8 cellular contexts compared by ENCODE assay signal in the genomic region with DNA sequence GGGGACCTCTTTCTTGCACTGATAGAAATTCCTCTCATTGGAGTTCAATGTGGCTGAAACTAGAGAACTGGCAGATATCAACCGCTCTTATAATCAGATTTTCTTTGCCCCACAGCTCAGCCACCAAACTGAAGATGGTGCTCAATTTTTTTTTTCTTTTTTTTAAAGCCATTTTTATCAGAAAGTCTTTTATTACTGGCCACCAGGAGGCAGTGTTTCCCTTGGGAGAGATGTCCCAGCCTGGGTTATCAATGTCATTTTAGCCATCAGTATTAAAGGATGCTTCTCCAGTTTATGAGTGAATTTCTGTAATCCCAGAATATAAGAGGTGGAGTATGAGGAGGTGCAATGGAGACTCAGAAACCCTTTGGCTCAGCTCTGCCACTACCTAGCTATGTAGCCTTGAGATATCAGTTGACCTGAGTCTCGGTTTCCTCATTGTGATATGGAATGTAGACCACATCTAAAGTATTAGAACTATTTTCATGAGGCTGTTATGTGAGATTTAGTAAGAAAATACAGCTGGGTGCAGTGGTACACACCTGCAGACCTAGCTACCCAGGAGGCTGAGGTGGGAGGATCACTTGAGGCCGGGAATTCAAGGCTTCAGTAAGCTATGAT. TPM values are rescaled to one million over a fixed set of nuclear protein-coding genes. Genes with fewer than 3 reads are reported as not detected.
A peak's percentile ranks its signal among the peaks of the same experiment; 100 is the strongest.
DNase-seq lines count a peak whose midpoint lies in the region; ATAC-seq and TF ChIP-seq lines count a peak whose summit lies in the region.

No MANE protein-coding gene starts in this region.

- no peak overlapping the region for H3K27ac Mint-ChIP-seq in mesothelial cell of epicardium

- no TSS peak for BruUV-seq in mammary epithelial cell (replicated peaks; lab: Mats Ljungman, UMichigan)

- TF ChIP-seq CTCF in RWPE2 (IDR thresholded peaks at IDR 0.05; ENCODE audit: poor library complexity, severe bottlenecking), result peak; percentile 81
- peak; percentile 70 to 71 for TF ChIP-seq CTCF in mammary epithelial cell (conservative IDR thresholded peaks at IDR 0.05 in 1 of 2, IDR thresholded peaks at IDR 0.05 in 1 of 2; ENCODE audit: extremely low read depth in 1 of 2, insufficient read depth in 1 of 2, low read depth in 1 of 2, low read length in 2 of 2)
- TF ChIP-seq CTCF in mesothelial cell of epicardium (IDR thresholded peaks at IDR 0.05; ENCODE audit: unreplicated experiment), result peak; percentile 81

- no peak overlapping the region for H3K9ac ChIP-seq in mammary epithelial cell (ENCODE audit: insufficient read depth, low read length)

- H3K27me3 Mint-ChIP-seq in mesothelial cell of epicardium (ENCODE audit: low read depth), result no peaks in the 10 kb centered on the region

- H3K27ac ChIP-seq in RWPE2 (ENCODE audit: poor library complexity, severe bottlenecking), result no peak overlapping the region
- no peak overlapping the region for H3K27ac ChIP-seq in mammary epithelial cell (ENCODE audit: insufficient read depth, low read depth, low read length)

- H3K4me1 ChIP-seq in RWPE2 (ENCODE audit: insufficient read depth, poor library complexity, severe bottlenecking), result no peaks in the 10 kb centered on the region
- H3K4me1 ChIP-seq in mammary epithelial cell (ENCODE audit: insufficient read depth, low read length), result no peaks in the 10 kb centered on the region

- H3K4me2 ChIP-seq in mammary epithelial cell (ENCODE audit: insufficient read depth, low read depth, low read length), result no peak overlapping the region

- WGBS in mammary epithelial cell (ENCODE audit: low coverage, missing lambda C conversion rate), result 52% methylated on average over 3 of the region's 3 CpGs

- ATAC-seq in RWPE2 (ENCODE audit: low read depth) (no peak), HG03342 (IDR thresholded peaks at IDR 0.05; ENCODE audit: unreplicated experiment) (no peak)

- DNase-seq in DMS 273 (lab: John Stamatoyannopoulos, UW; ENCODE audit: unreplicated experiment) (peak; percentile 67), HEK293T (ENCODE audit: extremely low spot score) (peak; percentile 25), RWPE2 (ENCODE audit: low spot score) (no peak), mammary epithelial cell (peak; percentile 20), mesothelial cell of epicardium (ENCODE audit: low spot score in 2 of 2, unreplicated experiment in 2 of 2) (no peak), anterior cingulate cortex (lab: John Stamatoyannopoulos, UW) (no peak), GM19240 (ENCODE audit: insufficient read length, low spot score) (no peak)

- no peak overlapping the region for H2AFZ ChIP-seq in mammary epithelial cell (ENCODE audit: low read depth, low read length)

- H3K9me3 Mint-ChIP-seq in mesothelial cell of epicardium, result no peaks in the 10 kb centered on the region

- CTCF ChIA-PET in HEK293T (lab: Yijun Ruan, JAX) (interaction anchor here (0.6 to 3.5 kb wide), 2 partner anchors 116 to 405 kb away, joined by 4 to 16 read pairs; no protein-coding TSS in a partner anchor), mammary epithelial cell (lab: Charles Lee; ENCODE audit: low non-redundant PET) (interaction anchor here (0.5 to 1.0 kb wide), 4 partner anchors 70 to 426 kb away, joined by 3 to 6 read pairs (median 4); no protein-coding TSS in a partner anchor)

- H3K4me3 ChIP-seq in RWPE2 (ENCODE audit: severe bottlenecking) (no peak overlapping the region), mammary epithelial cell (replicated peaks in 1 of 3; ENCODE audit: insufficient read depth in 1 of 3, low read depth in 2 of 3, low read length in 3 of 3) (no peak overlapping the region)

- H3K36me3 Mint-ChIP-seq in mesothelial cell of epicardium, result no peaks in the 10 kb centered on the region

- H3K79me2 ChIP-seq in mammary epithelial cell (ENCODE audit: insufficient read depth, low read length), result no peaks in the 10 kb centered on the region

- intact Hi-C loops in mammary epithelial cell (cut with micrococcal nuclease), result loop anchor here (1.0 to 5.0 kb wide), 8 partner anchors 42 to 306 kb away; a partner anchor contains a TSS

- dilution Hi-C loops in mammary epithelial cell (cut with HindIII; ENCODE audit: low sequenced_read_pairs), result loop anchor here (25.0 kb wide), 2 partner anchors 98 to 252 kb away; a partner anchor contains a TSS

- H3K27me3 ChIP-seq in RWPE2 (ENCODE audit: insufficient read depth, poor library complexity, severe bottlenecking) (no peaks in the 10 kb centered on the region), mammary epithelial cell (ENCODE audit: insufficient read depth, low read length) (no peaks in the 10 kb centered on the region)

- in situ Hi-C loops in mammary epithelial cell (cut with MboI; ENCODE audit: low sequenced_read_pairs in 2 of 2), result loop anchor here (10.0 to 25.0 kb wide), 3 partner anchors 110 to 252 kb away; a partner anchor contains a TSS

- H3K36me3 ChIP-seq in RWPE2 (ENCODE audit: low read depth) (no peaks in the 10 kb centered on the region), mammary epithelial cell (ENCODE audit: insufficient read depth, low read length) (no peaks in the 10 kb centered on the region)

- POLR2A ChIA-PET in HEK293T (lab: Yijun Ruan, JAX), result no interaction called here

- H3K9me3 ChIP-seq in RWPE2 (ENCODE audit: severe bottlenecking) (no peaks in the 10 kb centered on the region), mammary epithelial cell (replicated peaks; ENCODE audit: insufficient read depth, low read length) (no peaks in the 10 kb centered on the region)

- no peaks in the 10 kb centered on the region for H4K20me1 ChIP-seq in mammary epithelial cell (ENCODE audit: insufficient read depth, low read length)

- peaks cover 9% of the 10 kb centered on the region for H3K4me1 Mint-ChIP-seq in mesothelial cell of epicardium

- no peak overlapping the region for H3K4me3 Mint-ChIP-seq in mesothelial cell of epicardium

TF ChIP-seq in HEK293T, 16 proteins besides CTCF, POLR2A, EP300 and RAD21:
- TF ChIP-seq ELF4 (IDR thresholded peaks at IDR 0.05) (no peak), ZNF384 (IDR thresholded peaks at IDR 0.05) (peak; percentile 84), LEF1 (IDR thresholded peaks at IDR 0.05; ENCODE audit: borderline replicate concordance) (no peak)
TF ChIP-seq in HEK293T: peak in this region for 1.

RNA-seq across cellular contexts. Expression of a gene that starts 27.6 kb away (rescaled TPM):
- not detected for total RNA-seq in mammary epithelial cell
- not detected for polyA plus RNA-seq in mammary epithelial cell
- polyA minus RNA-seq in mammary epithelial cell, result not detected
- total RNA-seq in mesothelial cell of epicardium, result not detected in 3 replicates

RNA-seq across cellular contexts. Expression of a gene that starts 39.1 kb away (rescaled TPM):
- total RNA-seq in mammary epithelial cell (not detected), mesothelial cell of epicardium (not detected in 3 replicates)
- not detected for polyA plus RNA-seq in mammary epithelial cell
- polyA minus RNA-seq in mammary epithelial cell, result not detected

RNA-seq across cellular contexts. Expression of a gene that starts 49.9 kb away (rescaled TPM):
- total RNA-seq in mammary epithelial cell (not detected), mesothelial cell of epicardium (0.63 to 0.73 TPM in 2 of 3 replicates, not detected in the other)
- not detected for polyA plus RNA-seq in mammary epithelial cell
- polyA minus RNA-seq in mammary epithelial cell, result not detected

Comparison
In these comparisons a context has a peak if more than half of its experiments do, and no peak if none do; other contexts are left out.
1. DNase-seq: peak in DMS 273 (single experiment), HEK293T (single experiment) and mammary epithelial cell (single experiment); none in RWPE2 (single experiment), mesothelial cell of epicardium (0 of 2), anterior cingulate cortex (0 of 58) and GM19240 (single experiment).
2. Peak in every context shown above with its lines, with median percentiles within 50 percentile points of each other: CTCF ChIP-seq.